9 cellular contexts compared by ENCODE assay signal in genomic region chr16:56933828-56934598, GRCh38. TPM values are rescaled to one million over a fixed set of nuclear protein-coding genes. Genes with fewer than 3 reads are reported as not detected.
DNase-seq lines count a peak whose midpoint lies in the region; ATAC-seq and TF ChIP-seq lines count a peak whose summit lies in the region.
"Had no signal": no experiment of that assay in that cellular context is flagged by ENCODE, and none has a peak within 500 bp of the region (broad histone marks: within the 10 kb centered on the region; RNA-seq: fewer than 3 reads in every experiment).

No MANE protein-coding gene starts in this region.

- H3K27me3 Mint-ChIP-seq in Calu3 (ENCODE audit: unreplicated experiment) (peaks cover 13% of the 10 kb centered on the region), endothelial cell (ENCODE audit: unreplicated experiment) (peaks cover 10% of the 10 kb centered on the region)

- peaks cover 84% of the 10 kb centered on the region for H3K36me3 Mint-ChIP-seq in Calu3 (ENCODE audit: insufficient read depth, unreplicated experiment)
- peaks cover 36% of the 10 kb centered on the region for H3K36me3 Mint-ChIP-seq in endothelial cell (ENCODE audit: low read depth, unreplicated experiment)

- H3K27me3 ChIP-seq in PC-3 (ENCODE audit: low read length) (no peaks in the 10 kb centered on the region), parathyroid adenoma (ENCODE audit: control insufficient read depth, insufficient read depth, low read length) (no peaks in the 10 kb centered on the region), H7 (ENCODE audit: control insufficient read depth, insufficient read depth, low read length) (no peaks in the 10 kb centered on the region)

- BruUV-seq in Calu3 (replicated peaks; lab: Mats Ljungman, UMichigan) (no TSS peak), PC-3 (replicated peaks; lab: Mats Ljungman, UMichigan) (no TSS peak)

- no peak for ATAC-seq in PC-3
- ATAC-seq in HG03095 (IDR thresholded peaks at IDR 0.05; ENCODE audit: unreplicated experiment), result no peak

- peak overlapping the region; percentile 96 for H3K9ac ChIP-seq in PC-3 (ENCODE audit: low read length)
- peak overlapping the region; percentile 19 for H3K9ac ChIP-seq in parathyroid adenoma

- no peaks in the 10 kb centered on the region for H3K9me2 ChIP-seq in PC-3 (replicated peaks; ENCODE audit: low read length)

- intact Hi-C loops in Calu3 (cut with micrococcal nuclease; ENCODE audit: unreplicated experiment), result loop anchor here (10.0 kb wide), 2 partner anchors 69 to 321 kb away; partner anchors contain the start of gene SLC12A3
- intact Hi-C loops in PC-3 (cut with micrococcal nuclease), result no loop called here

- CTCF ChIA-PET in Calu3 (lab: Charles Lee), result interaction anchor here (0.7 kb wide), 1 partner anchor 320 kb away, joined by 3 read pairs; no protein-coding TSS in a partner anchor
- CTCF ChIA-PET in PC-3 (lab: Charles Lee), result no interaction called here

- TF ChIP-seq CTCF in Calu3 (IDR thresholded peaks at IDR 0.05; ENCODE audit: unreplicated experiment), result no peak
- TF ChIP-seq CTCF in PC-3 (conservative IDR thresholded peaks at IDR 0.05; ENCODE audit: low read depth, low read length), result no peak
- no peak for TF ChIP-seq CTCF in endothelial cell (IDR thresholded peaks at IDR 0.05; ENCODE audit: unreplicated experiment)
- no peak for TF ChIP-seq CTCF in parathyroid adenoma (IDR thresholded peaks at IDR 0.05)

- DNase-seq in Calu3, result no peak
- DNase-seq in PC-3, result no peak
- DNase-seq in endothelial cell (ENCODE audit: low spot score), result no peak
- no peak for DNase-seq in H7
- no peak for DNase-seq in RKO (ENCODE audit: low spot score)
- DNase-seq in SKM-1 treated with dmso at 0.1 percent for 144 hours (lab: John Stamatoyannopoulos, UW; ENCODE audit: unreplicated experiment), result no peak

- H3K9me3 ChIP-seq in PC-3 (ENCODE audit: low read length) (no peaks in the 10 kb centered on the region), parathyroid adenoma (ENCODE audit: control insufficient read depth, low read length) (no peaks in the 10 kb centered on the region)

- no peak overlapping the region for H3K27ac ChIP-seq in PC-3 (ENCODE audit: low read length)
- H3K27ac ChIP-seq in parathyroid adenoma, result peak overlapping the region; percentile 100

- H3K79me2 ChIP-seq in PC-3 (ENCODE audit: low read length) (peaks cover 43% of the 10 kb centered on the region), parathyroid adenoma (peaks cover 36% of the 10 kb centered on the region)

- H3K4me3 ChIP-seq in PC-3 (ENCODE audit: low read length) (peak overlapping the region; percentile 95), parathyroid adenoma (ENCODE audit: low read depth, low read length) (peak overlapping the region; percentile 96), H7 (ENCODE audit: insufficient read depth, low read depth, low read length) (no peak overlapping the region; the same call in 1 of the 2 replicates)

- no peak overlapping the region for H2AFZ ChIP-seq in PC-3 (ENCODE audit: low read length)
- H2AFZ ChIP-seq in parathyroid adenoma, result no peak overlapping the region

- H3K4me1 Mint-ChIP-seq in Calu3 (ENCODE audit: low read depth, unreplicated experiment), result peaks cover 21% of the 10 kb centered on the region
- H3K4me1 Mint-ChIP-seq in endothelial cell (ENCODE audit: unreplicated experiment), result peaks cover 26% of the 10 kb centered on the region

- peaks cover 18% of the 10 kb centered on the region for H3K4me1 ChIP-seq in PC-3 (ENCODE audit: insufficient read depth, low read length)
- H3K4me1 ChIP-seq in parathyroid adenoma, result peaks cover 14% of the 10 kb centered on the region

- H3K27ac Mint-ChIP-seq in Calu3 (ENCODE audit: unreplicated experiment) (peak overlapping the region; percentile 100), endothelial cell (ENCODE audit: unreplicated experiment) (peak overlapping the region; percentile 30)

- no peaks in the 10 kb centered on the region for H3F3A ChIP-seq in PC-3 (ENCODE audit: low read length, unreplicated experiment)

- POLR2A ChIA-PET in PC-3 (lab: Charles Lee; ENCODE audit: unreplicated experiment), result no interaction called here

- no peaks in the 10 kb centered on the region for H3K9me3 Mint-ChIP-seq in Calu3 (ENCODE audit: low read depth, unreplicated experiment)
- no peaks in the 10 kb centered on the region for H3K9me3 Mint-ChIP-seq in endothelial cell (ENCODE audit: unreplicated experiment)

- H3K4me2 ChIP-seq in PC-3 (ENCODE audit: low read length), result peak overlapping the region; percentile 95
- peak overlapping the region; percentile 79 for H3K4me2 ChIP-seq in parathyroid adenoma (ENCODE audit: low read length)

- H3K36me3 ChIP-seq in PC-3 (ENCODE audit: low read depth, low read length) (peaks cover 40% of the 10 kb centered on the region), parathyroid adenoma (ENCODE audit: control insufficient read depth, insufficient read depth, low read length) (no peaks in the 10 kb centered on the region), H7 (replicated peaks; ENCODE audit: control insufficient read depth, insufficient read depth, low read length) (peaks cover 19% of the 10 kb centered on the region)

- H3K4me3 Mint-ChIP-seq in Calu3 (ENCODE audit: low read depth, unreplicated experiment) (peak overlapping the region; percentile 96), endothelial cell (ENCODE audit: unreplicated experiment) (peak overlapping the region; percentile 86)

- H4K20me1 ChIP-seq in PC-3 (ENCODE audit: low read length), result peaks cover 49% of the 10 kb centered on the region

RNA-seq across cellular contexts. Expression of gene HERPUD1, which starts 2.1 kb away (rescaled TPM):
- 111 and 116 TPM in 2 replicates for total RNA-seq in Calu3 (2022)
- total RNA-seq in PC-3 (2014; rRNA removed), result 50.1 and 54.9 TPM in 2 replicates
- 60.8 TPM for total RNA-seq in endothelial cell (ENCODE audit: unreplicated experiment)
- total RNA-seq in H7 (2014; rRNA removed; shearing (Covaris generic)), result 27.1 and 30.1 TPM in 2 replicates

RNA-seq across cellular contexts. Expression of gene CETP, which starts 27.7 kb away (rescaled TPM):
- total RNA-seq in Calu3 (2022) (not detected in 2 replicates), PC-3 (2014; rRNA removed) (not detected in 2 replicates), endothelial cell (ENCODE audit: unreplicated experiment) (7.8 TPM)
- total RNA-seq in H7 (2014; rRNA removed; shearing (Covaris generic)), result not detected in 2 replicates
- total RNA-seq: renal cortical epithelial cell had no signal

RNA-seq across cellular contexts. Expression of gene NLRC5, which starts 55.3 kb away (rescaled TPM):
- total RNA-seq in Calu3 (2022) (18.0 and 42.3 TPM in 2 replicates), PC-3 (2014; rRNA removed) (0.98 and 4.4 TPM in 2 replicates), endothelial cell (ENCODE audit: unreplicated experiment) (2.4 TPM)
- total RNA-seq in H7 (2014; rRNA removed; shearing (Covaris generic)), result 0.80 and 0.85 TPM in 2 replicates
